Comparison of ENCODE assay signal across 3 cellular contexts in the genomic region with DNA sequence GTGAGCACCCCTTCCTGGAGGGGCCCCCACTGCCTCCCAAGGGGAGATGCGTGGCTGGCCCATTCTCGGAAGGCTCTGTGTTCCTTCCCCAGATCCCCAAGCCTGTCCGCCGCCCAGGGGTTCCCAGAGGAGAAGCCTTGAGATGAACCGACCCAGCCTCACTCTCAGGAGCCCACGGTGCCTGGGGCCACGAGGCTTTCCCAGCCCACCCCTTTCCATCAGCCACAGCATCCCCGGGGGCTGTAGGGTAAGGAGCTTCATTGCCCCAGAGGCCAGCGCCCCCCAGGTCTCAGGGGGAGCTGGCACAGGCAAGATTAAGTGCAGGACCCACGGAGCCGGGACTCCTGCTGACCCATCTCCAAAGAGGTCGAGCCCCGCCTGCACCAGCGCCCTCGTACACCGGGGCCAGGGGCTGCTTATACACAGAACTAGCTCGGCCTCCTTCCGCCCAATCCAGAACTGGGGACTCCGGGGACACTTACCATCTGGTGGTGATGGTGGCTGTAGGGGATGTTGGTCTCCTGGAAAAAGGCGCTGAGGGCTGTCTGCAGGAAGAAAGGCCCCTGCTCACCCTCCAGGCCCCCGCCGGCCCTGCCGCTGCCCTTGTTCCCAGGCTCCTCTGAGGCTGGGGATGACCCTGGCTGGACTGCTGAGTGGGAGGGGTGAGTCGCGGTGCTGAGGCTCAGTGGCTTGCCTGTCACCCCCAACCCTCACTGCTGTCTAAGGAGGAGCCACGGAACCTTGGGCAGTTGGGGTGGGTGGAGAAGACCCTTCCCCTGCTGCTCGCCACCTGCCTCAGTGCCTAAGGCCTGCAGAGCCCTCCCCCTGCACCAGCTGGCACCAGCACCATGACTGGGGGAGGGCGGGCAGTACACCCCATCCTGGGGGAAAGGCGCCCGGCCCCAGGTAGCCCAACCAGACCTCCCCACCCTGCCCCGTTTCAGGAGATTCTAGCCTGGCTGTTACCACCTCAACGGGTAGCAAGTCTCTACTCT.
TF ChIP-seq lines count a peak whose summit lies in the region.

No MANE protein-coding gene starts in this region.

TF ChIP-seq in SK-N-SH, 30 proteins besides CTCF, POLR2A, EP300 and RAD21:
- TF ChIP-seq TAF1 (IDR thresholded peaks at IDR 0.05; ENCODE audit: borderline replicate concordance, low read depth, low read length) (no peak), NFIC (IDR thresholded peaks at IDR 0.05; ENCODE audit: borderline replicate concordance) (no peak), NRF1 (IDR thresholded peaks at IDR 0.05; ENCODE audit: low read depth, low read length) (no peak), TEAD4 (IDR thresholded peaks at IDR 0.05; ENCODE audit: borderline replicate concordance, insufficient read depth) (no peak), YY1 (IDR thresholded peaks at IDR 0.05; ENCODE audit: low read depth) (no peak)
- TF ChIP-seq, protein P1, sequence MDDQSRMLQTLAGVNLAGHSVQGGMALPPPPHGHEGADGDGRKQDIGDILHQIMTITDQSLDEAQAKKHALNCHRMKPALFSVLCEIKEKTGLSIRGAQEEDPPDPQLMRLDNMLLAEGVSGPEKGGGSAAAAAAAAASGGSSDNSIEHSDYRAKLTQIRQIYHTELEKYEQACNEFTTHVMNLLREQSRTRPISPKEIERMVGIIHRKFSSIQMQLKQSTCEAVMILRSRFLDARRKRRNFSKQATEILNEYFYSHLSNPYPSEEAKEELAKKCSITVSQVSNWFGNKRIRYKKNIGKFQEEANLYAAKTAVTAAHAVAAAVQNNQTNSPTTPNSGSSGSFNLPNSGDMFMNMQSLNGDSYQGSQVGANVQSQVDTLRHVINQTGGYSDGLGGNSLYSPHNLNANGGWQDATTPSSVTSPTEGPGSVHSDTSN (IDR thresholded peaks at IDR 0.05), result no peak

TF ChIP-seq in SK-N-SH treated with all-trans-retinoic acid at 6 μM for 48 hours, 23 proteins besides CTCF, POLR2A, EP300 and RAD21:
- TF ChIP-seq ZFP3 (CRISPR knock-in tag; IDR thresholded peaks at IDR 0.05) (no peak), ARNTL (CRISPR knock-in tag; IDR thresholded peaks at IDR 0.05; ENCODE audit: borderline replicate concordance, low read depth) (no peak), ZFP30 (CRISPR knock-in tag; IDR thresholded peaks at IDR 0.05) (no peak)
TF ChIP-seq in SK-N-SH treated with all-trans-retinoic acid at 6 μM for 48 hours: peak in this region for 0.

TF ChIP-seq in H1, 55 proteins besides CTCF, POLR2A, EP300 and RAD21:
- TF ChIP-seq TAF1 (IDR thresholded peaks at IDR 0.05; ENCODE audit: low read depth, low read length) (no peak), TCF12 (IDR thresholded peaks at IDR 0.05; ENCODE audit: low read depth, low read length) (no peak), BCL11A (IDR thresholded peaks at IDR 0.05; ENCODE audit: low read depth in 2 of 2, low read length in 2 of 2) (no peak), EZH2 (IDR thresholded peaks at IDR 0.05; ENCODE audit: low read depth, low read length, severe bottlenecking) (no peak), SP1 (IDR thresholded peaks at IDR 0.05; ENCODE audit: low read depth, low read length) (no peak), ASH2L (IDR thresholded peaks at IDR 0.05; ENCODE audit: low read length) (no peak), POLR2AphosphoS5 (IDR thresholded peaks at IDR 0.05; ENCODE audit: low read depth, low read length) (peak; percentile 32), SUZ12 (IDR thresholded peaks at IDR 0.05; ENCODE audit: low read length) (no peak), SIX5 (IDR thresholded peaks at IDR 0.05; ENCODE audit: low read depth, low read length) (no peak)
